ENCODE assay signal across 8 cellular contexts in genomic region chr12:120469450-120470149, GRCh38.
DNase-seq lines count a peak whose midpoint lies in the region; ATAC-seq lines count a peak whose summit lies in the region.

Gene SRSF9, minus strand, starts transcription at chr12:120469748. Its CDS starts 139 bp downstream, at chr12:120469609.

- H3K9me3 ChIP-seq in effector memory CD4-positive, alpha-beta T cell (ENCODE audit: control insufficient read depth, low read length): no peaks in the 10 kb centered on the region

- peak within 1 kb of the TSS; percentile 86 for H3K27ac Mint-ChIP-seq in memory B cell

- H3K9me3 Mint-ChIP-seq in memory B cell: no peaks in the 10 kb centered on the region

- peaks cover 20% of the 10 kb centered on the region for H3K4me1 Mint-ChIP-seq in memory B cell

- H3K27me3 ChIP-seq in effector memory CD4-positive, alpha-beta T cell (replicated peaks; ENCODE audit: control insufficient read depth, insufficient read depth, low read length, poor library complexity, severe bottlenecking): no peaks in the 10 kb centered on the region

- peaks cover 10% of the 10 kb centered on the region for H3K36me3 Mint-ChIP-seq in memory B cell

- H3K4me3 Mint-ChIP-seq in memory B cell: peak within 1 kb of the TSS; percentile 89

- H3K4me1 ChIP-seq in effector memory CD4-positive, alpha-beta T cell (ENCODE audit: control insufficient read depth, insufficient read depth, low read length, poor library complexity, severe bottlenecking): peaks cover 20% of the 10 kb centered on the region

- ATAC-seq in GM19468 (IDR thresholded peaks at IDR 0.05; ENCODE audit: extremely low read depth, unreplicated experiment) (peak; percentile 97), memory B cell (ENCODE audit: low read depth) (peak; percentile 81)

- peak within 1 kb of the TSS; percentile 83 for H3K27ac ChIP-seq in effector memory CD4-positive, alpha-beta T cell (ENCODE audit: insufficient read depth, low read length, poor library complexity, severe bottlenecking)

- H3K4me3 ChIP-seq in effector memory CD4-positive, alpha-beta T cell (ENCODE audit: insufficient read depth, low read depth, low read length, poor library complexity, severe bottlenecking): peak within 1 kb of the TSS; percentile 82

- H3K27me3 Mint-ChIP-seq in memory B cell: no peaks in the 10 kb centered on the region

- DNase-seq in CMK (ENCODE audit: low read depth) (peak; percentile 95), HS-5 (ENCODE audit: low read depth) (peak; percentile 76), NK-92 (lab: John Stamatoyannopoulos, UW; ENCODE audit: unreplicated experiment) (peak; percentile 53), memory B cell (ENCODE audit: low spot score in 2 of 2) (peak; percentile 98)
- peak; percentile 98 for DNase-seq in activated CD8-positive, alpha-beta memory T cell treated with anti-CD3 and anti-CD28 coated beads for 24 hours
- DNase-seq in effector memory CD4-positive, alpha-beta T cell: peak; percentile 94 to 96 (median 96)
- DNase-seq in stimulated activated CD8-positive, alpha-beta memory T cell treated with anti-CD3 and anti-CD28 coated beads, Interleukin-12 subunit alpha, Interleukin-12 subunit beta, amount 100 ng/mL, for 24 hours (ENCODE audit: extremely low read depth): peak; percentile 92

- peaks cover 13% of the 10 kb centered on the region for H3K36me3 ChIP-seq in effector memory CD4-positive, alpha-beta T cell (ENCODE audit: control insufficient read depth, insufficient read depth, low read length)

Comparison
In these comparisons a context has a peak if more than half of its experiments do, and no peak if none do; other contexts are left out.
1. Peak in every context shown above with its lines: DNase-seq, ATAC-seq, H3K4me3 ChIP-seq and H3K27ac ChIP-seq.